29 cellular contexts compared by ENCODE assay signal in genomic region chr4:24521544-24521943, GRCh38.
A peak's percentile ranks its signal among the peaks of the same experiment; 100 is the strongest.
DNase-seq lines count a peak whose midpoint lies in the region; ATAC-seq, FAIRE-seq and TF ChIP-seq lines count a peak whose summit lies in the region.
"Had no signal": no experiment of that assay in that cellular context is flagged by ENCODE, and none has a peak within 500 bp of the region (broad histone marks: within the 10 kb centered on the region; RNA-seq: fewer than 3 reads in every experiment).

No MANE protein-coding gene starts in this region.

- peak overlapping the region; percentile 28 for H3K27ac ChIP-seq in keratinocyte (ENCODE audit: control insufficient read depth, insufficient read depth, low read length)
- H3K27ac ChIP-seq: C4-2B, heart left ventricle, lower lobe of right lung, upper lobe of left lung had no signal

- dilution Hi-C loops in keratinocyte (cut with MboI; ENCODE audit: extremely low pct_ligation_motif_present, low sequenced_read_pairs): no loop called here

- peaks cover 2% of the 10 kb centered on the region for H3K9me1 ChIP-seq in keratinocyte (ENCODE audit: control insufficient read depth, extremely low read depth, insufficient read depth, low read length)

- intact Hi-C loops in activated CD4-positive, alpha-beta T cell treated with anti-CD3 and anti-CD28 coated beads for 36 hours (cut with DNase I, micrococcal nuclease): no loop called here
- intact Hi-C loops in activated T-helper 2 cell treated with anti-CD3 and anti-CD28 coated beads, Interferon-gamma antibody, Interleukin-2, Interleukin-4, amounts not matched to agents 10 μg/mL and 5 μg/mL and 100 μg/mL, durations not matched to agents 14 hours and 24 hours and 36 hours (cut with micrococcal nuclease): no loop called here

- POLR2A ChIA-PET in activated CD4-positive, alpha-beta T cell treated with anti-CD3 and anti-CD28 coated beads for 36 hours (lab: Charles Lee): interaction anchor here (1.7 kb wide), 1 partner anchor 12 kb away, joined by 5 read pairs; no protein-coding TSS in a partner anchor

- H3K4me2 ChIP-seq in keratinocyte (ENCODE audit: control insufficient read depth, extremely low read depth, insufficient read depth, low read depth, low read length): peak overlapping the region; percentile 25

- CTCF ChIA-PET in activated CD4-positive, alpha-beta T cell treated with anti-CD3 and anti-CD28 coated beads for 36 hours (lab: Charles Lee): no interaction called here

- H3K27me3 ChIP-seq in keratinocyte (ENCODE audit: control insufficient read depth, extremely low read depth, insufficient read depth, low read length): no peaks in the 10 kb centered on the region
- H3K27me3 ChIP-seq: heart left ventricle, upper lobe of left lung had no signal

- peaks cover 62% of the 10 kb centered on the region for H3K36me3 Mint-ChIP-seq in activated CD4-positive, alpha-beta T cell treated with anti-CD3 and anti-CD28 coated beads for 36 hours (ENCODE audit: low read depth)
- H3K36me3 Mint-ChIP-seq in activated T-helper 2 cell treated with anti-CD3 and anti-CD28 coated beads, Interferon-gamma antibody, Interleukin-2, Interleukin-4, amounts not matched to agents 10 μg/mL and 5 μg/mL and 100 μg/mL, durations not matched to agents 14 hours and 24 hours and 36 hours (ENCODE audit: low read depth): peaks cover 76% of the 10 kb centered on the region

- H3K79me2 ChIP-seq in keratinocyte (ENCODE audit: control insufficient read depth, insufficient read depth, low read length): peaks cover 10% of the 10 kb centered on the region

- no peak overlapping the region for H3K9ac ChIP-seq in keratinocyte (ENCODE audit: control insufficient read depth, extremely low read depth, insufficient read depth, low read length)

- H3K27ac Mint-ChIP-seq in activated CD4-positive, alpha-beta T cell treated with anti-CD3 and anti-CD28 coated beads for 36 hours: peak overlapping the region; percentile 29
- peak overlapping the region; percentile 50 for H3K27ac Mint-ChIP-seq in activated T-helper 2 cell treated with anti-CD3 and anti-CD28 coated beads, Interferon-gamma antibody, Interleukin-2, Interleukin-4, amounts not matched to agents 10 μg/mL and 5 μg/mL and 100 μg/mL, durations not matched to agents 14 hours and 24 hours and 36 hours
- H3K27ac Mint-ChIP-seq: activated naive CD8-positive, alpha-beta T cell treated with anti-CD3 and anti-CD28 coated beads for 36 hours; nephron progenitor cell; stimulated activated naive B cell treated with anti-CD40 and anti-IgM and Interleukin-4, amounts not matched to agents 10 μg/mL and 1 μg/mL and 100 μg/mL, for 72 hours had no signal

- no peak for TF ChIP-seq CTCF in D721Med (IDR thresholded peaks at IDR 0.05; ENCODE audit: insufficient read depth, missing control alignments)
- no peak for TF ChIP-seq CTCF in keratinocyte (optimal IDR thresholded peaks at IDR 0.05 in 1 of 3, IDR thresholded peaks at IDR 0.05 in 1 of 3, conservative IDR thresholded peaks at IDR 0.05 in 1 of 3; ENCODE audit: extremely low read depth in 1 of 3, insufficient read depth in 2 of 3, low read length in 3 of 3)

- no peaks in the 10 kb centered on the region for H3K27me3 Mint-ChIP-seq in activated CD4-positive, alpha-beta T cell treated with anti-CD3 and anti-CD28 coated beads for 36 hours
- no peaks in the 10 kb centered on the region for H3K27me3 Mint-ChIP-seq in activated T-helper 2 cell treated with anti-CD3 and anti-CD28 coated beads, Interferon-gamma antibody, Interleukin-2, Interleukin-4, amounts not matched to agents 10 μg/mL and 5 μg/mL and 100 μg/mL, durations not matched to agents 14 hours and 24 hours and 36 hours (ENCODE audit: low read depth)
- H3K27me3 Mint-ChIP-seq: activated naive CD8-positive, alpha-beta T cell treated with anti-CD3 and anti-CD28 coated beads for 36 hours; effector memory CD8-positive, alpha-beta T cell; stimulated activated naive B cell treated with anti-CD40 and anti-IgM and Interleukin-4, amounts not matched to agents 10 μg/mL and 1 μg/mL and 100 μg/mL, for 72 hours had no signal

- peaks cover 34% of the 10 kb centered on the region for H3K4me1 Mint-ChIP-seq in activated CD4-positive, alpha-beta T cell treated with anti-CD3 and anti-CD28 coated beads for 36 hours
- peaks cover 20% of the 10 kb centered on the region for H3K4me1 Mint-ChIP-seq in activated T-helper 2 cell treated with anti-CD3 and anti-CD28 coated beads, Interferon-gamma antibody, Interleukin-2, Interleukin-4, amounts not matched to agents 10 μg/mL and 5 μg/mL and 100 μg/mL, durations not matched to agents 14 hours and 24 hours and 36 hours (ENCODE audit: low read depth)
- H3K4me1 Mint-ChIP-seq: nephron progenitor cell had no signal

- peak; percentile 41 for FAIRE-seq in D721Med (lab: Jason Lieb, UNC)
- peak; percentile 91 for FAIRE-seq in keratinocyte (lab: Jason Lieb, UNC)
- FAIRE-seq: GM19239, HTR-8/SVneo had no signal

- no peak overlapping the region for H3K4me3 ChIP-seq in keratinocyte (ENCODE audit: control insufficient read depth in 2 of 3, extremely low read depth in 1 of 3, insufficient read depth in 2 of 3, low read depth in 1 of 3, low read length in 3 of 3)
- H3K4me3 ChIP-seq: heart left ventricle, lower lobe of right lung, upper lobe of left lung had no signal

- H3K4me3 Mint-ChIP-seq in activated CD4-positive, alpha-beta T cell treated with anti-CD3 and anti-CD28 coated beads for 36 hours: no peak overlapping the region
- no peak overlapping the region for H3K4me3 Mint-ChIP-seq in activated T-helper 2 cell treated with anti-CD3 and anti-CD28 coated beads, Interferon-gamma antibody, Interleukin-2, Interleukin-4, amounts not matched to agents 10 μg/mL and 5 μg/mL and 100 μg/mL, durations not matched to agents 14 hours and 24 hours and 36 hours (ENCODE audit: low read depth)
- H3K4me3 Mint-ChIP-seq: activated naive CD8-positive, alpha-beta T cell treated with anti-CD3 and anti-CD28 coated beads for 36 hours; effector memory CD8-positive, alpha-beta T cell; nephron progenitor cell; stimulated activated naive B cell treated with anti-CD40 and anti-IgM and Interleukin-4, amounts not matched to agents 10 μg/mL and 1 μg/mL and 100 μg/mL, for 72 hours had no signal

- peaks cover 7% of the 10 kb centered on the region for H3K4me1 ChIP-seq in keratinocyte (ENCODE audit: control insufficient read depth, extremely low read depth, insufficient read depth, low read length)

- DNase-seq in activated CD4-positive, alpha-beta T cell treated with anti-CD3 and anti-CD28 coated beads for 36 hours: no peak
- no peak for DNase-seq in activated CD4-positive, alpha-beta T cell treated with anti-CD3 and anti-CD28 coated beads for 4 hours
- DNase-seq in D721Med (ENCODE audit: insufficient read length, low spot score): no peak
- no peak for DNase-seq in activated T-helper 2 cell treated with anti-CD3 and anti-CD28 coated beads, Interferon-gamma antibody, Interleukin-2, Interleukin-4, amounts not matched to agents 10 μg/mL and 5 μg/mL and 100 μg/mL, durations not matched to agents 14 hours and 24 hours and 36 hours (ENCODE audit: low spot score)
- peak; percentile 13 for DNase-seq in keratinocyte (ENCODE audit: low read depth, low spot score)
- no peak for DNase-seq in NCI-H1417 treated with DMSO at 0.1 percent for 48 hours (lab: John Stamatoyannopoulos, UW)
- DNase-seq: 8988T; activated CD4-positive, alpha-beta T cell treated with anti-CD3 and anti-CD28 coated beads for 48 hours; activated naive CD8-positive, alpha-beta T cell treated with anti-CD3 and anti-CD28 coated beads for 36 hours; activated T-cell treated with anti-CD3 and anti-CD28 coated beads, Interleukin-2, amount 50 U/mL, for 48 hours; central memory CD4-positive, alpha-beta T cell; DND-41; effector memory CD8-positive, alpha-beta T cell; GF-D8; heart left ventricle; KBM-7; lower lobe of right lung; NCI-H1105; NCI-H1930; NCI-H2171 treated with DMSO at 0.1 percent for 48 hours; NCI-H510A; nephron progenitor cell; stimulated activated naive B cell treated with anti-CD40 and anti-IgM and Interleukin-4, amounts not matched to agents 10 μg/mL and 1 μg/mL and 100 μg/mL, for 72 hours; upper lobe of left lung had no signal

- peaks cover 5 to 10% of the 10 kb centered on the region in 2 experiments for H3K36me3 ChIP-seq in keratinocyte (ENCODE audit: control insufficient read depth in 2 of 2, extremely low read depth in 1 of 2, insufficient read depth in 2 of 2, low read length in 2 of 2)

- no peak for ATAC-seq in activated CD4-positive, alpha-beta T cell treated with anti-CD3 and anti-CD28 coated beads for 36 hours
- ATAC-seq in GM19035 (IDR thresholded peaks at IDR 0.05; ENCODE audit: unreplicated experiment): no peak
- no peak for ATAC-seq in GM18909 (IDR thresholded peaks at IDR 0.05; ENCODE audit: poor library complexity, unreplicated experiment)
- ATAC-seq: effector memory CD8-positive, alpha-beta T cell; lower lobe of right lung; stimulated activated naive B cell treated with anti-CD40 and anti-IgM and Interleukin-4, amounts not matched to agents 10 μg/mL and 1 μg/mL and 100 μg/mL, for 72 hours had no signal

- H3K9me3 Mint-ChIP-seq in activated CD4-positive, alpha-beta T cell treated with anti-CD3 and anti-CD28 coated beads for 36 hours (ENCODE audit: low read depth): no peaks in the 10 kb centered on the region
- H3K9me3 Mint-ChIP-seq in activated T-helper 2 cell treated with anti-CD3 and anti-CD28 coated beads, Interferon-gamma antibody, Interleukin-2, Interleukin-4, amounts not matched to agents 10 μg/mL and 5 μg/mL and 100 μg/mL, durations not matched to agents 14 hours and 24 hours and 36 hours: no peaks in the 10 kb centered on the region
- H3K9me3 Mint-ChIP-seq: activated naive CD8-positive, alpha-beta T cell treated with anti-CD3 and anti-CD28 coated beads for 36 hours; effector memory CD8-positive, alpha-beta T cell; nephron progenitor cell; stimulated activated naive B cell treated with anti-CD40 and anti-IgM and Interleukin-4, amounts not matched to agents 10 μg/mL and 1 μg/mL and 100 μg/mL, for 72 hours had no signal

- peaks cover 8% of the 10 kb centered on the region for H4K20me1 ChIP-seq in keratinocyte (ENCODE audit: control insufficient read depth, extremely low read depth, insufficient read depth, low read length)

- H3K9me3 ChIP-seq in keratinocyte (ENCODE audit: control insufficient read depth, low read depth, low read length): no peaks in the 10 kb centered on the region
- H3K9me3 ChIP-seq: heart left ventricle, lower lobe of right lung, upper lobe of left lung had no signal

- H2AFZ ChIP-seq in keratinocyte (ENCODE audit: control insufficient read depth, low read length): no peak overlapping the region
